12 cellular contexts compared by ENCODE assay signal in genomic region chr18:48767090-48767670, GRCh38.
A peak's percentile ranks its signal among the peaks of the same experiment; 100 is the strongest.
DNase-seq lines count a peak whose midpoint lies in the region; ATAC-seq, FAIRE-seq and TF ChIP-seq lines count a peak whose summit lies in the region.
"Had no signal": no experiment of that assay in that cellular context is flagged by ENCODE, and none has a peak within 500 bp of the region (broad histone marks: within the 10 kb centered on the region; RNA-seq: fewer than 3 reads in every experiment).

No MANE protein-coding gene starts in this region.

- TF ChIP-seq CTCF in astrocyte of the spinal cord (IDR thresholded peaks at IDR 0.05; ENCODE audit: low read depth, low read length), result no peak
- TF ChIP-seq CTCF in kidney (IDR thresholded peaks at IDR 0.05; ENCODE audit: borderline replicate concordance, extremely low read depth, insufficient read depth), result no peak
- TF ChIP-seq CTCF in transverse colon (IDR thresholded peaks at IDR 0.05), result no peak
- TF ChIP-seq CTCF in omental fat pad (IDR thresholded peaks at IDR 0.05), result no peak

- intact Hi-C loops in kidney (cut with DNase I) (no loop called here), transverse colon (cut with DNase I; ENCODE audit: low total_unique reads) (no loop called here)

- TF ChIP-seq POLR2A in transverse colon (IDR thresholded peaks at IDR 0.05), result no peak

- H3K4me3 ChIP-seq in astrocyte of the spinal cord (ENCODE audit: low read depth, low read length) (no peak overlapping the region), kidney (ENCODE audit: low read length in 2 of 2) (no peak overlapping the region), transverse colon (no peak overlapping the region)
- H3K4me3 ChIP-seq: A549 had no signal

- ATAC-seq in omental fat pad (ENCODE audit: low FRiP score), result no peak

- no peak overlapping the region for H3K9ac ChIP-seq in kidney (ENCODE audit: low read length in 2 of 2)

- peak; percentile 18 for DNase-seq in NCI-H146 (lab: John Stamatoyannopoulos, UW)
- DNase-seq in NCI-H146 treated with DMSO at 0.1 percent for 48 hours (lab: John Stamatoyannopoulos, UW; ENCODE audit: unreplicated experiment), result no peak
- peak; percentile 47 for DNase-seq in astrocyte of the spinal cord (ENCODE audit: low read depth, low spot score)
- peak; percentile 28 for DNase-seq in kidney
- DNase-seq in transverse colon, result no peak
- no peak for DNase-seq in UCSD-AML1 (lab: John Stamatoyannopoulos, UW; ENCODE audit: unreplicated experiment)
- DNase-seq in omental fat pad (ENCODE audit: low spot score), result no peak
- DNase-seq in stimulated activated CD4-positive, alpha-beta T cell treated with anti-CD3 and anti-CD28 coated beads, Interleukin-12 subunit alpha, Interleukin-12 subunit beta, amount 100 ng/mL, for 4 hours, result no peak
- DNase-seq: activated CD8-positive, alpha-beta memory T cell treated with anti-CD3 and anti-CD28 coated beads for 24 hours; NCI-H524 treated with DMSO at 0.1 percent for 48 hours; SW 1271 had no signal

- FAIRE-seq in kidney (lab: Jason Lieb, UNC), result no peak
- FAIRE-seq: A549 had no signal

- H3K4me1 ChIP-seq in kidney (ENCODE audit: control insufficient read depth in 1 of 2, insufficient read depth in 1 of 2, low read depth in 1 of 2, low read length in 2 of 2) (no peaks in the 10 kb centered on the region), transverse colon (peaks cover 0 to 15% (median 2%) of the 10 kb centered on the region in 4 donors)
- H3K4me1 ChIP-seq: A549 had no signal

- H3K27ac ChIP-seq in kidney (ENCODE audit: low read depth in 2 of 2, low read length in 2 of 2) (no peak overlapping the region), transverse colon (peak overlapping the region in 3 of 4 donors; percentile 33 to 49 (median 44))
- H3K27ac ChIP-seq: A549 had no signal

- no peaks in the 10 kb centered on the region for H3K9me3 ChIP-seq in kidney (ENCODE audit: control insufficient read depth in 1 of 2, low read length in 2 of 2)
- H3K9me3 ChIP-seq in transverse colon, result no peaks in the 10 kb centered on the region
- H3K9me3 ChIP-seq: A549 had no signal

- no peak for TF ChIP-seq EP300 in transverse colon (IDR thresholded peaks at IDR 0.05; ENCODE audit: low read depth)

- peaks cover 0 to 3% of the 10 kb centered on the region in 2 donors for H3K36me3 ChIP-seq in kidney (ENCODE audit: control insufficient read depth in 1 of 2, insufficient read depth in 2 of 2, low read length in 2 of 2)
- H3K36me3 ChIP-seq in transverse colon, result no peaks in the 10 kb centered on the region

- in situ Hi-C loops in astrocyte of the spinal cord (cut with HindIII; ENCODE audit: low sequenced_read_pairs) (no loop called here), transverse colon (cut with MboI; ENCODE audit: low pct_ligation_motif_present in 1 of 4, low pct_unique_long_range_greater_than_20kb in 1 of 4, low sequenced_read_pairs in 3 of 4) (no loop called here)

- whole genome bisulfite sequencing in transverse colon (ENCODE audit: low coverage in 1 of 2), 2 donors, result 31 to 50% methylated on average over 6 to 10 of the region's 10 CpGs

- no peaks in the 10 kb centered on the region for H3K27me3 ChIP-seq in transverse colon

Comparison
In these comparisons a context has a peak if more than half of its experiments do, and no peak if none do; other contexts are left out.
1. DNase-seq: peak in NCI-H146 (single experiment), astrocyte of the spinal cord (single experiment) and kidney (single experiment); none in NCI-H146 treated with DMSO at 0.1 percent for 48 hours (single experiment), transverse colon (single experiment), UCSD-AML1 (single experiment), omental fat pad (single experiment) and stimulated activated CD4-positive, alpha-beta T cell treated with anti-CD3 and anti-CD28 coated beads, Interleukin-12 subunit alpha, Interleukin-12 subunit beta, amount 100 ng/mL, for 4 hours (single experiment).
2. H3K27ac ChIP-seq: peak in transverse colon (3 of 4); none in kidney (0 of 2).